9 cellular contexts compared by ENCODE assay signal in genomic region chr15:92653836-92654524, GRCh38. TPM values are rescaled to one million over a fixed set of nuclear protein-coding genes. Genes with fewer than 3 reads are reported as not detected.
A peak's percentile ranks its signal among the peaks of the same experiment; 100 is the strongest.
DNase-seq lines count a peak whose midpoint lies in the region; ATAC-seq and TF ChIP-seq lines count a peak whose summit lies in the region.
"Had no signal": no experiment of that assay in that cellular context is flagged by ENCODE, and none has a peak within 500 bp of the region (broad histone marks: within the 10 kb centered on the region; RNA-seq: fewer than 3 reads in every experiment).

No MANE protein-coding gene starts in this region.

- H3K36me3 ChIP-seq in neural cell (ENCODE audit: insufficient read depth, low read length), result no peaks in the 10 kb centered on the region

- H3K4me3 ChIP-seq in choroid plexus epithelial cell (ENCODE audit: low read depth, low read length), result no peak overlapping the region
- H3K4me3 ChIP-seq in neural cell (ENCODE audit: low read length), result peak overlapping the region; percentile 69

- TF ChIP-seq CTCF in choroid plexus epithelial cell (conservative IDR thresholded peaks at IDR 0.05; ENCODE audit: low read depth, low read length) (peak; percentile 24), neural cell (IDR thresholded peaks at IDR 0.05; ENCODE audit: poor library complexity, severe bottlenecking) (peak; percentile 52)

- H3F3A ChIP-seq in neural cell (ENCODE audit: insufficient read depth, low read length, poor library complexity, severe bottlenecking), result peaks cover 2% of the 10 kb centered on the region

- peak; percentile 52 for TF ChIP-seq RAD21 in neural cell (conservative IDR thresholded peaks at IDR 0.05)

- H3K4me2 ChIP-seq in neural cell (ENCODE audit: low read length), result no peak overlapping the region

- H3K9me2 ChIP-seq in neural cell (ENCODE audit: insufficient read depth, low read length), result no peaks in the 10 kb centered on the region

- H3K79me2 ChIP-seq in neural cell (replicated peaks; ENCODE audit: insufficient read depth, low read length), result peaks cover 2% of the 10 kb centered on the region

- DNase-seq in Daoy (ENCODE audit: low read depth) (peak; percentile 30), NCI-H187 treated with DMSO at 0.1 percent for 48 hours (lab: John Stamatoyannopoulos, UW) (peak; percentile 91), choroid plexus epithelial cell (ENCODE audit: low read depth) (peak; percentile 52), H4 (ENCODE audit: low spot score) (no peak), T-helper 2 cell (no peak)

- no peak overlapping the region for H2AFZ ChIP-seq in neural cell (ENCODE audit: low read depth, low read length)

- no peaks in the 10 kb centered on the region for H4K20me1 ChIP-seq in neural cell (ENCODE audit: insufficient read depth)

- no peaks in the 10 kb centered on the region for H3K27me3 ChIP-seq in neural cell (ENCODE audit: insufficient read depth, low read depth, low read length)

- peak overlapping the region; percentile 77 for H3K9ac ChIP-seq in neural cell (ENCODE audit: low read length)

- peak overlapping the region; percentile 63 for H3K27ac ChIP-seq in neural cell (ENCODE audit: low read length)

- H3K9me3 ChIP-seq in neural cell (ENCODE audit: low read length), result peaks cover 9% of the 10 kb centered on the region

- no peak for TF ChIP-seq EP300 in neural cell (conservative IDR thresholded peaks at IDR 0.05; ENCODE audit: poor library complexity, severe bottlenecking)

- no peak for ATAC-seq in GM19351 (IDR thresholded peaks at IDR 0.05; ENCODE audit: unreplicated experiment)
- ATAC-seq in HG02884 (IDR thresholded peaks at IDR 0.05; ENCODE audit: unreplicated experiment), result no peak
- ATAC-seq: HCT116 had no signal

TF ChIP-seq in neural cell, 6 proteins besides CTCF, POLR2A, EP300 and RAD21:
- TF ChIP-seq MXI1 (conservative IDR thresholded peaks at IDR 0.05; ENCODE audit: poor library complexity, severe bottlenecking), result no peak
- peak; percentile 54 for TF ChIP-seq SMC3 (conservative IDR thresholded peaks at IDR 0.05; ENCODE audit: poor library complexity)
- TF ChIP-seq REST (IDR thresholded peaks at IDR 0.05; ENCODE audit: borderline replicate concordance), result no peak
- peak; percentile 34 for TF ChIP-seq POLR2AphosphoS5 (IDR thresholded peaks at IDR 0.05)

RNA-seq across cellular contexts. Expression of gene FAM174B, which starts 1.6 kb away (rescaled TPM):
- 3.4 and 7.9 TPM in 2 replicates for total RNA-seq in Daoy (2014; rRNA removed; shearing (Covaris generic))
- 7.0 and 20.1 TPM in 2 replicates for polyA plus RNA-seq in neural cell
- polyA minus RNA-seq in neural cell, result 13.9 and 15.7 TPM in 2 replicates
- 0.06 and 0.14 TPM in 2 replicates for total RNA-seq in H4 (2014; rRNA removed; shearing (Covaris generic))

Comparison
In these comparisons a context has a peak if more than half of its experiments do, and no peak if none do; other contexts are left out.
1. DNase-seq: peak in Daoy (single experiment), NCI-H187 treated with DMSO at 0.1 percent for 48 hours (single experiment) and choroid plexus epithelial cell (single experiment); none in H4 (single experiment) and T-helper 2 cell (0 of 5).